8 cellular contexts compared by ENCODE assay signal in genomic region chr17:55238931-55239297, GRCh38. TPM values are rescaled to one million over a fixed set of nuclear protein-coding genes. Genes with fewer than 3 reads are reported as not detected.
DNase-seq lines count a peak whose midpoint lies in the region; ATAC-seq and TF ChIP-seq lines count a peak whose summit lies in the region.

No MANE protein-coding gene starts in this region.

- peak; percentile 22 for DNase-seq in GM12865 (ENCODE audit: low read depth)
- peak; percentile 92 for DNase-seq in NCI-H2171 treated with DMSO at 0.1 percent for 48 hours (lab: John Stamatoyannopoulos, UW)
- peak; percentile 34 for DNase-seq in astrocyte of the hippocampus (ENCODE audit: low read depth, low spot score)
- no peak for DNase-seq in immature natural killer cell
- DNase-seq in posterior vena cava (ENCODE audit: low spot score), result no peak
- DNase-seq in NOMO-1 (lab: John Stamatoyannopoulos, UW; ENCODE audit: unreplicated experiment in 2 of 2), result no peak

- no peak for TF ChIP-seq CTCF in GM12865 (IDR thresholded peaks at IDR 0.05; ENCODE audit: insufficient read depth, low read depth, low read length, missing control alignments)

- peak overlapping the region; percentile 74 for H3K4me3 ChIP-seq in GM12865 (ENCODE audit: low read depth, low read length)

- intact Hi-C loops in posterior vena cava (cut with DNase I), result no loop called here

- ATAC-seq in HG02623 (IDR thresholded peaks at IDR 0.05; ENCODE audit: unreplicated experiment), result peak; percentile 25
- no peak for ATAC-seq in stimulated activated memory B cell treated with anti-CD40 and anti-IgM and Interleukin-4, amounts not matched to agents 10 μg/mL and 1 μg/mL and 100 μg/mL, for 72 hours

- H3K27ac Mint-ChIP-seq in immature natural killer cell, result peak overlapping the region in 5 of 6 donors; percentile 20 to 70 (median 39)
- H3K27ac Mint-ChIP-seq in stimulated activated memory B cell treated with anti-CD40 and anti-IgM and Interleukin-4, amounts not matched to agents 10 μg/mL and 1 μg/mL and 100 μg/mL, for 72 hours, result no peak overlapping the region

- H3K4me3 Mint-ChIP-seq in immature natural killer cell, result peak overlapping the region; percentile 75 to 95 (median 86)
- H3K4me3 Mint-ChIP-seq in stimulated activated memory B cell treated with anti-CD40 and anti-IgM and Interleukin-4, amounts not matched to agents 10 μg/mL and 1 μg/mL and 100 μg/mL, for 72 hours, result peak overlapping the region; percentile 72

- peaks cover 7 to 17% (median 9%) of the 10 kb centered on the region in 3 donors for H3K27me3 Mint-ChIP-seq in immature natural killer cell (ENCODE audit: low read depth in 3 of 3)
- peaks cover 23% of the 10 kb centered on the region for H3K27me3 Mint-ChIP-seq in stimulated activated memory B cell treated with anti-CD40 and anti-IgM and Interleukin-4, amounts not matched to agents 10 μg/mL and 1 μg/mL and 100 μg/mL, for 72 hours

- H3K9me3 Mint-ChIP-seq in immature natural killer cell, result no peaks in the 10 kb centered on the region
- H3K9me3 Mint-ChIP-seq in stimulated activated memory B cell treated with anti-CD40 and anti-IgM and Interleukin-4, amounts not matched to agents 10 μg/mL and 1 μg/mL and 100 μg/mL, for 72 hours, result peaks cover 5% of the 10 kb centered on the region

- no peaks in the 10 kb centered on the region for H3K36me3 Mint-ChIP-seq in immature natural killer cell
- H3K36me3 Mint-ChIP-seq in stimulated activated memory B cell treated with anti-CD40 and anti-IgM and Interleukin-4, amounts not matched to agents 10 μg/mL and 1 μg/mL and 100 μg/mL, for 72 hours, result no peaks in the 10 kb centered on the region

- peaks cover 21 to 22% of the 10 kb centered on the region in 2 donors for H3K4me1 Mint-ChIP-seq in immature natural killer cell
- peaks cover 21% of the 10 kb centered on the region for H3K4me1 Mint-ChIP-seq in stimulated activated memory B cell treated with anti-CD40 and anti-IgM and Interleukin-4, amounts not matched to agents 10 μg/mL and 1 μg/mL and 100 μg/mL, for 72 hours

RNA-seq across cellular contexts. Expression of gene HLF, which starts 25.8 kb away (rescaled TPM):
- polyA plus RNA-seq in immature natural killer cell, result not detected
- total RNA-seq in posterior vena cava, result 10 to 100 TPM in 1 of 2 donors, 1 to 10 TPM in 1; 6.6 to 15.7 TPM

Comparison
In these comparisons a context has a peak if more than half of its experiments do, and no peak if none do; other contexts are left out.
1. DNase-seq: peak in GM12865 (single experiment), NCI-H2171 treated with DMSO at 0.1 percent for 48 hours (single experiment) and astrocyte of the hippocampus (single experiment); none in immature natural killer cell (0 of 3), posterior vena cava (single experiment) and NOMO-1 (0 of 2).